Comparison of ENCODE assay signal across 12 cellular contexts in the genomic region with DNA sequence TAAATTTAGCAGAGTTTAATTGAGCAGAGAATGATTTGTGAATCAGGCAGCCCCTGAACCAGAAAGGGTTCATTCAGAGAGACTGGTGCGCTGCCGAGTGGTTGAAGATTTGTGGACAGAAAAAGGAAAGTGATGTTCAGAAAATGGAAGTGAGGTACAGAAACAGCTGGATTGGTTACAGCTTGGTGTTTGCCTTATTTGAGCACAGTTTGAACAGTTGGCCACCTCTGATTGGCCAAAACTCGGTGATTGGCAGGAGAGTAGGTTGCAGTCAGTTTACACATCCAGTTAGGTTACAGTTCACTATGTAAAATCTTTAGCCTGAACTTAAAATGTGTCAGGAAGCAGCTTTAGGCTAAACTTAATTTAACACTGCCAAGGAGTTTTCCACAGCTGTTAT. TPM values are rescaled to one million over a fixed set of nuclear protein-coding genes. Genes with fewer than 3 reads are reported as not detected.
DNase-seq lines count a peak whose midpoint lies in the region; ATAC-seq, FAIRE-seq and TF ChIP-seq lines count a peak whose summit lies in the region.
"Had no signal": no experiment of that assay in that cellular context is flagged by ENCODE, and none has a peak within 500 bp of the region (broad histone marks: within the 10 kb centered on the region; RNA-seq: fewer than 3 reads in every experiment).

No MANE protein-coding gene starts in this region.

- H3K4me1 ChIP-seq in Loucy (ENCODE audit: insufficient read depth, low read length, poor library complexity, severe bottlenecking) (peaks cover 52% of the 10 kb centered on the region), neuronal stem cell (ENCODE audit: control insufficient read depth in 2 of 2, insufficient read depth in 1 of 2, low read depth in 1 of 2, low read length in 2 of 2) (no peaks in the 10 kb centered on the region)

- DNase-seq in GM18507 (ENCODE audit: extremely low spot score, insufficient read length, low read depth), result no peak
- no peak for DNase-seq in activated naive CD8-positive, alpha-beta T cell treated with anti-CD3 and anti-CD28 coated beads, Interleukin-2, amount 10 ng/mL, durations not matched to agents 7 days and 5 days
- DNase-seq in neuronal stem cell (ENCODE audit: low spot score), result no peak
- no peak for DNase-seq in Ammon's horn (ENCODE audit: low spot score)
- no peak for DNase-seq in hippocampal formation (lab: John Stamatoyannopoulos, UW)
- DNase-seq: activated CD4-positive, CD25-positive, alpha-beta regulatory T cell treated with anti-CD3 and anti-CD28 coated beads, Interleukin-2, amount 50 U/mL, for 72 hours; naive B cell; NCI-H510A; Right ventricle myocardium superior had no signal

- H3K36me3 Mint-ChIP-seq in activated naive CD8-positive, alpha-beta T cell treated with anti-CD3 and anti-CD28 coated beads, Interleukin-2, amount 10 ng/mL, durations not matched to agents 7 days and 5 days, result peaks cover 4% of the 10 kb centered on the region
- H3K36me3 Mint-ChIP-seq: naive B cell had no signal

- H3F3A ChIP-seq in Loucy (ENCODE audit: low read depth), result no peaks in the 10 kb centered on the region; the same call in 1 of the 2 replicates

- H3K23ac ChIP-seq in neuronal stem cell (ENCODE audit: low read depth, low read length, poor library complexity), result no peak overlapping the region

- H3K18ac ChIP-seq in neuronal stem cell (ENCODE audit: low read length), result no peak overlapping the region

- no peak overlapping the region for H2BK12ac ChIP-seq in neuronal stem cell (ENCODE audit: low read length)

- peak overlapping the region; percentile 13 for H3K4me3 Mint-ChIP-seq in activated naive CD8-positive, alpha-beta T cell treated with anti-CD3 and anti-CD28 coated beads, Interleukin-2, amount 10 ng/mL, durations not matched to agents 7 days and 5 days

- no peak for TF ChIP-seq CTCF in Loucy (conservative IDR thresholded peaks at IDR 0.05; ENCODE audit: low read length)

- H3K27ac ChIP-seq in neuronal stem cell (replicated peaks; ENCODE audit: low read length), result no peak overlapping the region

- H2BK5ac ChIP-seq in neuronal stem cell (ENCODE audit: low read length), result no peak overlapping the region

- H2AFZ ChIP-seq in Loucy (ENCODE audit: low read length) (no peak overlapping the region; the same call in 1 of the 2 replicates), neuronal stem cell (ENCODE audit: low read length) (peak overlapping the region; percentile 65)

- H4K91ac ChIP-seq in neuronal stem cell (ENCODE audit: low read depth, low read length, poor library complexity), result no peak overlapping the region

- no peaks in the 10 kb centered on the region for H3K9me3 ChIP-seq in Loucy (ENCODE audit: insufficient read depth, low read depth, low read length)
- H3K9me3 ChIP-seq in neuronal stem cell (replicated peaks in 1 of 2; ENCODE audit: control insufficient read depth in 2 of 2, insufficient read depth in 1 of 2, low read depth in 1 of 2, low read length in 2 of 2), result peaks cover 0 to 3% of the 10 kb centered on the region in 2 donors

- no peaks in the 10 kb centered on the region for H3K9me3 Mint-ChIP-seq in activated naive CD8-positive, alpha-beta T cell treated with anti-CD3 and anti-CD28 coated beads, Interleukin-2, amount 10 ng/mL, durations not matched to agents 7 days and 5 days

- peak overlapping the region; percentile 42 for H3K9ac ChIP-seq in Loucy (ENCODE audit: low read depth, low read length, poor library complexity, severe bottlenecking)
- H3K9ac ChIP-seq in neuronal stem cell (ENCODE audit: low read depth, low read length, poor library complexity), result no peak overlapping the region

- H3K27me3 ChIP-seq in Loucy (ENCODE audit: insufficient read depth, low read length, poor library complexity, severe bottlenecking) (no peaks in the 10 kb centered on the region), neuronal stem cell (ENCODE audit: control insufficient read depth in 3 of 3, insufficient read depth in 3 of 3, low read depth in 1 of 3, low read length in 3 of 3) (no peaks in the 10 kb centered on the region)

- H4K8ac ChIP-seq in neuronal stem cell (ENCODE audit: low read depth, low read length), result no peak overlapping the region

- POLR2A ChIA-PET in activated naive CD8-positive, alpha-beta T cell treated with anti-CD3 and anti-CD28 coated beads, Interleukin-2, amount 10 ng/mL, durations not matched to agents 7 days and 5 days (lab: Charles Lee), result interaction anchor here (1.1 to 3.9 kb wide), 2 partner anchors 12 to 168 kb away, joined by 3 to 82 read pairs; a partner anchor contains a TSS

- no peak overlapping the region for H3K27ac Mint-ChIP-seq in activated naive CD8-positive, alpha-beta T cell treated with anti-CD3 and anti-CD28 coated beads, Interleukin-2, amount 10 ng/mL, durations not matched to agents 7 days and 5 days

- peak; percentile 12 for FAIRE-seq in GM18507 (lab: Jason Lieb, UNC)
- FAIRE-seq: GM12892 had no signal

- no CpG with 5 or more reads among the region's 3 CpGs for WGBS in neuronal stem cell (ENCODE audit: extremely low coverage in 2 of 2, insufficient read length in 2 of 2, insufficient replicate concordance in 1 of 2), 2 donors

- ATAC-seq in activated naive CD8-positive, alpha-beta T cell treated with anti-CD3 and anti-CD28 coated beads, Interleukin-2, amount 10 ng/mL, durations not matched to agents 7 days and 5 days (ENCODE audit: low read depth), result peak; percentile 65
- ATAC-seq in HG02610 (IDR thresholded peaks at IDR 0.05; ENCODE audit: unreplicated experiment), result no peak

- no peaks in the 10 kb centered on the region for H3K9me2 ChIP-seq in Loucy (replicated peaks; ENCODE audit: low read depth, low read length)

- H3K14ac ChIP-seq in neuronal stem cell (ENCODE audit: low read length), result no peak overlapping the region

- H3K27me3 Mint-ChIP-seq in activated naive CD8-positive, alpha-beta T cell treated with anti-CD3 and anti-CD28 coated beads, Interleukin-2, amount 10 ng/mL, durations not matched to agents 7 days and 5 days, result no peaks in the 10 kb centered on the region

- no peak overlapping the region for H2BK120ac ChIP-seq in neuronal stem cell (ENCODE audit: low read depth, low read length)

- H3K4me1 Mint-ChIP-seq in activated naive CD8-positive, alpha-beta T cell treated with anti-CD3 and anti-CD28 coated beads, Interleukin-2, amount 10 ng/mL, durations not matched to agents 7 days and 5 days, result peaks cover 12% of the 10 kb centered on the region

- H3K79me1 ChIP-seq in neuronal stem cell (ENCODE audit: low read depth, low read length), result no peaks in the 10 kb centered on the region

- H3K4ac ChIP-seq in neuronal stem cell (ENCODE audit: low read length), result no peak overlapping the region

- H3K36me3 ChIP-seq in Loucy (ENCODE audit: insufficient read depth, low read length) (no peaks in the 10 kb centered on the region), neuronal stem cell (replicated peaks in 1 of 2; ENCODE audit: control insufficient read depth in 2 of 2, insufficient read depth in 2 of 2, low read length in 2 of 2) (no peaks in the 10 kb centered on the region)

- H3K4me2 ChIP-seq in Loucy (ENCODE audit: low read depth, low read length, poor library complexity, severe bottlenecking) (no peak overlapping the region), neuronal stem cell (ENCODE audit: insufficient read depth, low read length, poor library complexity, severe bottlenecking) (no peak overlapping the region)

- no peak overlapping the region for H2BK15ac ChIP-seq in neuronal stem cell (ENCODE audit: low read length)

- H3K79me2 ChIP-seq in Loucy (ENCODE audit: insufficient read depth, low read length), result no peaks in the 10 kb centered on the region

- no peak overlapping the region for H3K4me3 ChIP-seq in Loucy (ENCODE audit: low read length, poor library complexity, severe bottlenecking)
- no peak overlapping the region for H3K4me3 ChIP-seq in neuronal stem cell (ENCODE audit: low read length in 2 of 2)

- no peaks in the 10 kb centered on the region for H4K20me1 ChIP-seq in Loucy (ENCODE audit: insufficient read depth, low read length, poor library complexity, severe bottlenecking)

- H2AK5ac ChIP-seq in neuronal stem cell (ENCODE audit: low read depth, low read length), result no peak overlapping the region

RNA-seq across cellular contexts. Expression of a gene that starts 14.9 kb away (rescaled TPM):
- 10 to 100 TPM; 73.6 to 76.5 TPM for total RNA-seq in activated naive CD8-positive, alpha-beta T cell treated with anti-CD3 and anti-CD28 coated beads, Interleukin-2, amount 10 ng/mL, durations not matched to agents 7 days and 5 days
- 21.0 TPM for polyA plus RNA-seq in neuronal stem cell (2013, experiment 1 of 2)
- 21.1 TPM for polyA plus RNA-seq in neuronal stem cell (2013, experiment 2 of 2)
